ENCODE assay signal across 14 cellular contexts in genomic region chr21:34878940-34879339, GRCh38.
DNase-seq lines count a peak whose midpoint lies in the region; ATAC-seq, FAIRE-seq and TF ChIP-seq lines count a peak whose summit lies in the region.
"Had no signal": no experiment of that assay in that cellular context is flagged by ENCODE, and none has a peak within 500 bp of the region (broad histone marks: within the 10 kb centered on the region; RNA-seq: fewer than 3 reads in every experiment).

No MANE protein-coding gene starts in this region.

- ATAC-seq in A549, result peak in 1 of 2 experiments; percentile 11; a peak in 2 of 6 replicates
- no peak for ATAC-seq in GM18498 (IDR thresholded peaks at IDR 0.05; ENCODE audit: unreplicated experiment)
- no peak for ATAC-seq in HG02571 (IDR thresholded peaks at IDR 0.05; ENCODE audit: unreplicated experiment)
- ATAC-seq: natural killer cell treated with Interleukin-12 subunit alpha and Interleukin-12 subunit beta and Interleukin-15 and Interleukin-18, amount 100 ng/mL, for 72 hours had no signal

- POLR2A ChIA-PET in A549 (lab: Yijun Ruan, JAX), result interaction anchor here (2.2 kb wide), 1 partner anchor 9 kb away, joined by 12 read pairs; no protein-coding TSS in a partner anchor

- peaks cover 60% of the 10 kb centered on the region for H3K4me1 ChIP-seq in A549

- no peak for FAIRE-seq in A549 (lab: Jason Lieb, UNC)
- FAIRE-seq: H1, TTC549 had no signal

- H3K4me2 ChIP-seq in A549, result peak overlapping the region; percentile 88

- DNase-seq in A549 (ENCODE audit: low read depth in 1 of 2, low spot score in 1 of 2) (no peak), DMS79 treated with DMSO at 0.1 percent for 48 hours (lab: John Stamatoyannopoulos, UW) (peak; percentile 99), kidney tubule cell (ENCODE audit: low spot score) (peak; percentile 30), caudate nucleus (lab: John Stamatoyannopoulos, UW) (no peak), NCI-H69 (lab: John Stamatoyannopoulos, UW) (no peak)
- DNase-seq: activated CD4-positive, alpha-beta memory T cell treated with anti-CD3 and anti-CD28 coated beads, Interleukin-2, amount 10 ng/mL, durations not matched to agents 7 days and 5 days; AML-193; dermis blood vessel endothelial cell had no signal

- no peak for TF ChIP-seq CTCF in A549 (IDR thresholded peaks at IDR 0.05)
- TF ChIP-seq CTCF in VCaP (conservative IDR thresholded peaks at IDR 0.05), result no peak

- no peaks in the 10 kb centered on the region for H3K9me3 ChIP-seq in A549

- CTCF ChIA-PET in A549 (lab: Yijun Ruan, JAX), result interaction anchor here (1.4 to 5.4 kb wide), 2 partner anchors 8 to 133 kb away, joined by 5 to 24 read pairs; no protein-coding TSS in a partner anchor

- TF ChIP-seq RAD21 in A549 (conservative IDR thresholded peaks at IDR 0.05 in 1 of 2, IDR thresholded peaks at IDR 0.05 in 1 of 2), result no peak

- H3K4me3 ChIP-seq in A549, result peak overlapping the region; percentile 14; the same call in 1 of the 3 replicates

- no peak for TF ChIP-seq POLR2A in A549 (IDR thresholded peaks at IDR 0.05; ENCODE audit: low read length)

- 0% methylated on average over 2 of the region's 2 CpGs for WGBS in A549 (ENCODE audit: missing lambda C conversion rate)

- TF ChIP-seq EP300 in A549 (IDR thresholded peaks at IDR 0.05), result no peak

- H3K27ac ChIP-seq in A549 (peak overlapping the region; percentile 56 to 75), VCaP (peak overlapping the region; percentile 87; the same call in 1 of the 2 replicates), caudate nucleus (ENCODE audit: low read depth, low read length) (no peak overlapping the region)

TF ChIP-seq in A549, 52 proteins besides CTCF, POLR2A, EP300 and RAD21:
- TF ChIP-seq MAZ (IDR thresholded peaks at IDR 0.05; ENCODE audit: borderline replicate concordance, low read depth, low read length) (no peak), EHMT2 (IDR thresholded peaks at IDR 0.05; ENCODE audit: low read depth) (no peak), MAFK (IDR thresholded peaks at IDR 0.05; ENCODE audit: partially characterized antibody) (no peak), GATA3 (IDR thresholded peaks at IDR 0.05; ENCODE audit: borderline replicate concordance) (no peak), ZC3H11A (IDR thresholded peaks at IDR 0.05) (no peak), JUN (IDR thresholded peaks at IDR 0.05) (no peak)

Comparison
In these comparisons a context has a peak if more than half of its experiments do, and no peak if none do; other contexts are left out.
1. DNase-seq: peak in DMS79 treated with DMSO at 0.1 percent for 48 hours (single experiment) and kidney tubule cell (single experiment); none in A549 (0 of 2), caudate nucleus (0 of 61) and NCI-H69 (single experiment).